ENCODE assay signal across 9 cellular contexts in genomic region chr1:155277896-155278688, GRCh38. TPM values are rescaled to one million over a fixed set of nuclear protein-coding genes. Genes with fewer than 3 reads are reported as not detected.
DNase-seq lines count a peak whose midpoint lies in the region; ATAC-seq, FAIRE-seq and TF ChIP-seq lines count a peak whose summit lies in the region.
"Had no signal": no experiment of that assay in that cellular context is flagged by ENCODE, and none has a peak within 500 bp of the region (broad histone marks: within the 10 kb centered on the region; RNA-seq: fewer than 3 reads in every experiment).

No MANE protein-coding gene starts in this region.

- H3K9me3 ChIP-seq in KOPT-K1 (ENCODE audit: insufficient read depth, low read length, poor library complexity, severe bottlenecking): no peaks in the 10 kb centered on the region
- H3K9me3 ChIP-seq in heart right ventricle: no peaks in the 10 kb centered on the region

- H3K36me3 ChIP-seq in KOPT-K1 (ENCODE audit: insufficient read depth, low read length): no peaks in the 10 kb centered on the region
- no peaks in the 10 kb centered on the region for H3K36me3 ChIP-seq in heart right ventricle
- no peaks in the 10 kb centered on the region for H3K36me3 ChIP-seq in rectal smooth muscle tissue (ENCODE audit: control insufficient read depth, insufficient read depth, low read length)

- peak in 5 of 8 donors; percentile 1 to 26 (median 10) for ATAC-seq in heart right ventricle
- ATAC-seq in GM21381 (IDR thresholded peaks at IDR 0.05; ENCODE audit: unreplicated experiment): no peak

- H3K27ac ChIP-seq in KOPT-K1 (ENCODE audit: low read depth, low read length, poor library complexity, severe bottlenecking) (peak overlapping the region; percentile 21), heart right ventricle (peak overlapping the region in 7 of 10 donors; percentile 49 to 69 (median 61)), rectal smooth muscle tissue (ENCODE audit: low read depth, low read length) (no peak overlapping the region)

- H3K9ac ChIP-seq in rectal smooth muscle tissue (ENCODE audit: low read length): peak overlapping the region; percentile 11

- WGBS in heart right ventricle, 2 donors: 1% methylated on average over 29 of the region's 29 CpGs

- DNase-seq in D341Med (ENCODE audit: low spot score): peak; percentile 81
- peak; percentile 92 to 94 for DNase-seq in SHP77 (lab: John Stamatoyannopoulos, UW)
- DNase-seq in activated gamma-delta T cell treated with anti-CD3 and anti-CD28 coated beads, Interleukin-2, amount 50 U/mL, for 16 hours (ENCODE audit: low read depth): peak; percentile 70
- DNase-seq in heart right ventricle: peak; percentile 48 to 59
- DNase-seq in urothelium cell line (ENCODE audit: low spot score): peak; percentile 69

- no peak for FAIRE-seq in urothelium cell line (lab: Jason Lieb, UNC)
- FAIRE-seq: TTC549 had no signal

- H3K27me3 ChIP-seq in heart right ventricle: no peaks in the 10 kb centered on the region
- no peaks in the 10 kb centered on the region for H3K27me3 ChIP-seq in rectal smooth muscle tissue (ENCODE audit: control insufficient read depth, insufficient read depth, low read length)

- TF ChIP-seq CTCF in heart right ventricle (IDR thresholded peaks at IDR 0.05): peak in 2 of 9 donors; percentile 17 to 21

- intact Hi-C loops in heart right ventricle (cut with DNase I): loop anchor here in 7 of 10 donors (1.0 to 5.0 kb wide), 6 partner anchors 31 to 45 kb away; partner anchors contain the start of genes RUSC1 (in 5 of the 7) and FDPS (in 1 of the 7)

- H3K4me1 ChIP-seq in heart right ventricle (peaks cover 6 to 29% (median 25%) of the 10 kb centered on the region in 9 donors), rectal smooth muscle tissue (ENCODE audit: control insufficient read depth, insufficient read depth, low read length) (peaks cover 7% of the 10 kb centered on the region)

- H3K4me3 ChIP-seq in heart right ventricle (peak overlapping the region; percentile 51 to 98 (median 70)), rectal smooth muscle tissue (ENCODE audit: low read length) (peak overlapping the region; percentile 93)

RNA-seq across cellular contexts. Expression of gene HCN3, which starts 0.8 kb away (rescaled TPM):
- 1 to 10 TPM in 5 of 10 donors, under 1 TPM in 5; 0.68 to 1.7 (median 1.0) TPM for total RNA-seq in heart right ventricle
- polyA plus RNA-seq in heart right ventricle: 1 to 10 TPM in 1 of 2 donors, under 1 TPM in 1; 0.81 to 3.2 TPM

RNA-seq across cellular contexts. Expression of gene CLK2, which starts 4.8 kb away (rescaled TPM):
- 10 to 100 TPM; 12.5 to 21.9 (median 18.0) TPM for total RNA-seq in heart right ventricle
- polyA plus RNA-seq in heart right ventricle: 10 to 100 TPM; 17.4 to 47.1 TPM

RNA-seq across cellular contexts. Expression of gene SCAMP3, which starts 15.9 kb away (rescaled TPM):
- total RNA-seq in heart right ventricle: 10 to 100 TPM; 54.1 to 73.1 (median 60.1) TPM
- polyA plus RNA-seq in heart right ventricle: 100 to 1,000 TPM in 1 of 2 donors, 10 to 100 TPM in 1; 47.9 to 109 TPM

RNA-seq across cellular contexts. Expression of gene ENTREP3, which starts 22.8 kb away (rescaled TPM):
- 10 to 100 TPM in 7 of 10 donors, 1 to 10 TPM in 3; 8.6 to 21.0 (median 11.3) TPM for total RNA-seq in heart right ventricle
- 10 to 100 TPM in 1 of 2 donors, 1 to 10 TPM in 1; 7.1 to 13.7 TPM for polyA plus RNA-seq in heart right ventricle

RNA-seq across cellular contexts. Expression of gene PKLR, which starts 23.1 kb away (rescaled TPM):
- under 1 TPM in 1 of 10 donors, not detected in 9; 0.11 TPM for total RNA-seq in heart right ventricle
- not detected for polyA plus RNA-seq in heart right ventricle
